Comparison of ENCODE assay signal across 19 cellular contexts in the genomic region with DNA sequence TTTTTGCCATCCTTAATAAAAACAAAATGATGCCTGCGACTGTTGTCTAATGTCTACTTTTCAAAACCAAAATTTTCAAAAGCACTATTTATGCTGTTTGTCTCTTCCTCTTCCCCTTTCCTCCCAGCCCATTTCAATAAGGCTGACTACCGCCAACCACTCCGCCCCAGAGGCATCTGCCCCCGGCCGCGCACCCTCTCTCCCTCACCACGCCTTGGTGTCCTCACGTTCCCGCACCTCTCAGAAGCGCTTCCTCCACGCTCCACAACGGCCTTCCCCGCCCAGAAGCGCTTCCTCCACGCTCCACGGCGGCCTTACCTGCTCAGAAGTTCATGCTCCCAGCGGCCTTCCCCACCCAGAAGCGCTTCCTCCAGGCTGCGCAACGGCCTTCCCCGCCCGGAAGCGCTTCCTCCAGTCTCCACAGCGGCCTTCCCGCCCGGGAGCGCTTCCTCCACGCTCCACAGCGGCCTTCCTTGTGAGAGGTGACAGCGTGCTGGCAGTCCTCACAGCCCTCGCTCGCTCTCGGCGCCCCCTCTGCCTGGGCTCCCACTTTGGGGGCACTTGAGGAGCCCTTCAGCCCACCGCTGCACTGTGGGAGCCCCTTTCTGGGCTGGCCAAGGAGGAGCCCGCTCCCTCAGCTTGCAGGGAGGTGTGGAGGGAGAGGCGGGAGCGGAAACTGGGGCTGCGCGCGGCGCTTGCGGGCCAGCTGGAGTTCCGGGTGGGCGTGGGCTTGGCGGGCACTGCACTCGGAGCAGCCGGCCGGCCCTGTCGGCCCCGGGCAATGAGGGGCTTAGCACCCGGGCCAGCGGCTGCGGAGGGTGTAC.
DNase-seq lines count a peak whose midpoint lies in the region; ATAC-seq and TF ChIP-seq lines count a peak whose summit lies in the region.
"Had no signal": no experiment of that assay in that cellular context is flagged by ENCODE, and none has a peak within 500 bp of the region (broad histone marks: within the 10 kb centered on the region; RNA-seq: fewer than 3 reads in every experiment).

No MANE protein-coding gene starts in this region.

- H3K27me3 ChIP-seq in RWPE2 (ENCODE audit: insufficient read depth, poor library complexity, severe bottlenecking) (no peaks in the 10 kb centered on the region), endodermal cell (ENCODE audit: control insufficient read depth, insufficient read depth, low read length, poor library complexity, severe bottlenecking) (no peaks in the 10 kb centered on the region), neuronal stem cell (ENCODE audit: control insufficient read depth in 3 of 3, insufficient read depth in 3 of 3, low read depth in 1 of 3, low read length in 3 of 3) (no peaks in the 10 kb centered on the region)
- H3K27me3 ChIP-seq: BLaER1 treated with 17β-estradiol and CSF1 and Interleukin-3, amounts not matched to agents 10 nM and 100 nM had no signal

- TF ChIP-seq CTCF in RWPE2 (IDR thresholded peaks at IDR 0.05; ENCODE audit: poor library complexity, severe bottlenecking) (no peak), endodermal cell (conservative IDR thresholded peaks at IDR 0.05) (no peak)

- H3K27me3 Mint-ChIP-seq in T-helper 2 cell treated with Interferon-gamma antibody and Interleukin-4, amounts not matched to agents 5 μg/mL and 100 μg/mL, for 36 hours (ENCODE audit: low read depth): no peaks in the 10 kb centered on the region
- no peaks in the 10 kb centered on the region for H3K27me3 Mint-ChIP-seq in endodermal cell (ENCODE audit: insufficient read depth)
- H3K27me3 Mint-ChIP-seq: activated B cell treated with CpG ODN at 0.5 μM for 24 hours, T-helper 17 cell had no signal

- H3K27ac Mint-ChIP-seq in T-helper 2 cell treated with Interferon-gamma antibody and Interleukin-4, amounts not matched to agents 5 μg/mL and 100 μg/mL, for 36 hours: no peak overlapping the region
- no peak overlapping the region for H3K27ac Mint-ChIP-seq in endodermal cell
- H3K27ac Mint-ChIP-seq: activated B cell treated with CpG ODN at 0.5 μM for 24 hours, immature natural killer cell, T-helper 17 cell had no signal

- H3K79me1 ChIP-seq in neuronal stem cell (ENCODE audit: low read depth, low read length): no peaks in the 10 kb centered on the region

- H3K36me3 ChIP-seq in RWPE2 (ENCODE audit: low read depth) (no peaks in the 10 kb centered on the region), endodermal cell (ENCODE audit: control insufficient read depth, insufficient read depth, low read length) (no peaks in the 10 kb centered on the region), neuronal stem cell (replicated peaks in 1 of 2; ENCODE audit: control insufficient read depth in 2 of 2, insufficient read depth in 2 of 2, low read length in 2 of 2) (no peaks in the 10 kb centered on the region)
- H3K36me3 ChIP-seq: BLaER1 treated with 17β-estradiol and CSF1 and Interleukin-3, amounts not matched to agents 10 nM and 100 nM had no signal

- 88 to 92% methylated on average over 16 to 51 of the region's 55 CpGs for WGBS in endodermal cell (ENCODE audit: insufficient coverage in 1 of 2, insufficient read length in 1 of 2), 2 experiments
- WGBS in neuronal stem cell (ENCODE audit: extremely low coverage in 2 of 2, insufficient read length in 2 of 2, insufficient replicate concordance in 1 of 2), 2 donors: no CpG with 5 or more reads among the region's 55 CpGs

- H3K4me2 ChIP-seq in neuronal stem cell (ENCODE audit: insufficient read depth, low read length, poor library complexity, severe bottlenecking): no peak overlapping the region
- H3K4me2 ChIP-seq: BLaER1 treated with 17β-estradiol and CSF1 and Interleukin-3, amounts not matched to agents 10 nM and 100 nM had no signal

- H3K9me3 Mint-ChIP-seq in T-helper 2 cell treated with Interferon-gamma antibody and Interleukin-4, amounts not matched to agents 5 μg/mL and 100 μg/mL, for 36 hours: peaks cover 33% of the 10 kb centered on the region
- peaks cover 10% of the 10 kb centered on the region for H3K9me3 Mint-ChIP-seq in endodermal cell

- peak overlapping the region; percentile 66 for H3K4me3 Mint-ChIP-seq in T-helper 2 cell treated with Interferon-gamma antibody and Interleukin-4, amounts not matched to agents 5 μg/mL and 100 μg/mL, for 36 hours
- peak overlapping the region; percentile 77 for H3K4me3 Mint-ChIP-seq in endodermal cell
- H3K4me3 Mint-ChIP-seq: activated B cell treated with CpG ODN at 0.5 μM for 24 hours, T-helper 17 cell had no signal

- H3K9me3 ChIP-seq in RWPE2 (ENCODE audit: severe bottlenecking): no peaks in the 10 kb centered on the region
- no peaks in the 10 kb centered on the region for H3K9me3 ChIP-seq in endodermal cell (ENCODE audit: control insufficient read depth, low read length)
- H3K9me3 ChIP-seq in neuronal stem cell (replicated peaks in 1 of 2; ENCODE audit: control insufficient read depth in 2 of 2, insufficient read depth in 1 of 2, low read depth in 1 of 2, low read length in 2 of 2): peaks cover 0 to 3% of the 10 kb centered on the region in 2 donors

- H3K36me3 Mint-ChIP-seq in T-helper 2 cell treated with Interferon-gamma antibody and Interleukin-4, amounts not matched to agents 5 μg/mL and 100 μg/mL, for 36 hours (ENCODE audit: low read depth): peaks cover 2% of the 10 kb centered on the region
- H3K36me3 Mint-ChIP-seq in endodermal cell (ENCODE audit: low read depth): no peaks in the 10 kb centered on the region

- peak overlapping the region; percentile 73 for H2AFZ ChIP-seq in neuronal stem cell (ENCODE audit: low read length)
- H2AFZ ChIP-seq: parathyroid adenoma had no signal

- H2AK5ac ChIP-seq in neuronal stem cell (ENCODE audit: low read depth, low read length): no peak overlapping the region

- H2BK15ac ChIP-seq in neuronal stem cell (ENCODE audit: low read length): no peak overlapping the region

- no peaks in the 10 kb centered on the region for H3K4me1 Mint-ChIP-seq in T-helper 2 cell treated with Interferon-gamma antibody and Interleukin-4, amounts not matched to agents 5 μg/mL and 100 μg/mL, for 36 hours (ENCODE audit: low read depth)
- no peaks in the 10 kb centered on the region for H3K4me1 Mint-ChIP-seq in endodermal cell
- H3K4me1 Mint-ChIP-seq: activated B cell treated with CpG ODN at 0.5 μM for 24 hours, immature natural killer cell, T-helper 17 cell had no signal

- ATAC-seq in RWPE2 (ENCODE audit: low read depth) (peak; percentile 78), GM18498 (IDR thresholded peaks at IDR 0.05; ENCODE audit: unreplicated experiment) (no peak)
- ATAC-seq: T-helper 17 cell had no signal

- no peaks in the 10 kb centered on the region for H3K4me1 ChIP-seq in RWPE2 (ENCODE audit: insufficient read depth, poor library complexity, severe bottlenecking)
- no peaks in the 10 kb centered on the region for H3K4me1 ChIP-seq in endodermal cell (ENCODE audit: control insufficient read depth, insufficient read depth, low read length)
- no peaks in the 10 kb centered on the region for H3K4me1 ChIP-seq in neuronal stem cell (ENCODE audit: control insufficient read depth in 2 of 2, insufficient read depth in 1 of 2, low read depth in 1 of 2, low read length in 2 of 2)
- H3K4me1 ChIP-seq: BLaER1 treated with 17β-estradiol and CSF1 and Interleukin-3, amounts not matched to agents 10 nM and 100 nM; parathyroid adenoma had no signal

- no peak overlapping the region for H4K8ac ChIP-seq in neuronal stem cell (ENCODE audit: low read depth, low read length)

- H3K27ac ChIP-seq in RWPE2 (ENCODE audit: poor library complexity, severe bottlenecking) (peak overlapping the region; percentile 20), endodermal cell (ENCODE audit: low read depth, low read length) (no peak overlapping the region), neuronal stem cell (replicated peaks; ENCODE audit: low read length) (no peak overlapping the region)
- H3K27ac ChIP-seq: BLaER1 treated with 17β-estradiol and CSF1 and Interleukin-3, amounts not matched to agents 10 nM and 100 nM; parathyroid adenoma had no signal

- no peak overlapping the region for H4K91ac ChIP-seq in neuronal stem cell (ENCODE audit: low read depth, low read length, poor library complexity)

- H2BK120ac ChIP-seq in neuronal stem cell (ENCODE audit: low read depth, low read length): no peak overlapping the region

- H3K9ac ChIP-seq in endodermal cell (ENCODE audit: extremely low read depth, low read length, poor library complexity, severe bottlenecking) (no peak overlapping the region), neuronal stem cell (ENCODE audit: low read depth, low read length, poor library complexity) (no peak overlapping the region)
- H3K9ac ChIP-seq: BLaER1 treated with 17β-estradiol and CSF1 and Interleukin-3, amounts not matched to agents 10 nM and 100 nM; parathyroid adenoma had no signal

- peak overlapping the region; percentile 33 for H3K4me3 ChIP-seq in RWPE2 (ENCODE audit: severe bottlenecking)
- no peak overlapping the region for H3K4me3 ChIP-seq in endodermal cell (ENCODE audit: low read length)
- H3K4me3 ChIP-seq in neuronal stem cell (ENCODE audit: low read length in 2 of 2): peak overlapping the region in 1 of 2 donors; percentile 41
- H3K4me3 ChIP-seq: BLaER1 treated with 17β-estradiol and CSF1 and Interleukin-3, amounts not matched to agents 10 nM and 100 nM had no signal

- no peak overlapping the region for H3K4ac ChIP-seq in neuronal stem cell (ENCODE audit: low read length)

- no peak for DNase-seq in T-helper 2 cell treated with Interferon-gamma antibody and Interleukin-4, amounts not matched to agents 5 μg/mL and 100 μg/mL, for 36 hours (ENCODE audit: low spot score)
- DNase-seq in T-helper 2 cell (no peak), RWPE2 (ENCODE audit: low spot score) (no peak), endodermal cell (peak; percentile 76), neuronal stem cell (ENCODE audit: low spot score) (no peak), AG08395 (ENCODE audit: low spot score) (no peak), HPDE6-E6E7 (ENCODE audit: extremely low spot score) (no peak)
- DNase-seq: activated B cell treated with CpG ODN at 0.5 μM for 24 hours; GDM1; immature natural killer cell; Karpas-422; NCI-H1092 treated with DMSO at 0.1 percent for 48 hours; NCI-H526; SHP77 treated with DMSO at 0.1 percent for 48 hours; stimulated activated CD4-positive, alpha-beta T cell treated with anti-CD3 and anti-CD28 coated beads, Interleukin-2, amount 100 ng/mL, for 48 hours; T-helper 17 cell had no signal

- no peak overlapping the region for H3K18ac ChIP-seq in neuronal stem cell (ENCODE audit: low read length)

- H2BK12ac ChIP-seq in neuronal stem cell (ENCODE audit: low read length): no peak overlapping the region

- H3K14ac ChIP-seq in neuronal stem cell (ENCODE audit: low read length): no peak overlapping the region

- no peak overlapping the region for H3K23ac ChIP-seq in neuronal stem cell (ENCODE audit: low read depth, low read length, poor library complexity)

- H2BK5ac ChIP-seq in neuronal stem cell (ENCODE audit: low read length): no peak overlapping the region
